Comparison of ENCODE assay signal across 8 cellular contexts in the genomic region with DNA sequence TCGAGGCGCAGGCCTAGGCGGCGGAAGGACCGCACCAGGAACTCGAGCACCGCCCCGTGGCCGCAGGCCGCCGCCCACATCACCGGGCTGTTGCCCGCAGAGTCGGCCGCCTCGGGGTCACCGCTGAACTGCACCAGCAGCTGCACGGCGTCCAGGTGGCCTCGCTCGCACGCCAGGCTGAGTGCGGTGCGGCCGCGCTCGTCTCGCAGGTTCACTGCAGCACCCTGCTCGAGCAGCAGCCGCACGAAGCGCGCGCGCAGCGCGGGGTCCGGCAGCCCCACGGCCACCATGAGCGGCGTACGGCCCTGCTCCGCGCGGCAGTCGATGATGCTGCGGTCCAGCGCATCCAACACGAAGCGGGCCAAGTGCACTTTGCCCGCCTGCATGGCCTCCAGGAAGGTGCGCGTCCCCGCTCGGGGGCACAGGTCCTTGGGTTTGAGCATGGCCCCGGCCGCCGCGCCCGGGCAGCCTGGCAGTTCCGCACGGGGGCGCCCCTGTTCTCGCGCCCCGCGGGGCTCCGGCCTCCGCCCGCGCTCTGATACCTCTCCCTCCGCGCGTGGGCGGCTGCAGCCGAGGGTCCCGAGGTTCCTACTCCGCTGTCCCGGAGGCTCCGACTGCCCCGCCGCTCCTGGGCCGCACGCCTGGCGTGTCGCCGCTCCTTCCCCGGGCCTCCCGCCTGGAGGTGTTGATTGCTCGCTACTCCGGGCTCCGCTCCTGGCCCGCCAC. TPM values are rescaled to one million over a fixed set of nuclear protein-coding genes. Genes with fewer than 3 reads are reported as not detected.
DNase-seq lines count a peak whose midpoint lies in the region; ATAC-seq and TF ChIP-seq lines count a peak whose summit lies in the region.

No MANE protein-coding gene starts in this region.

- no peaks in the 10 kb centered on the region for H3K9me3 Mint-ChIP-seq in activated naive CD4-positive, alpha-beta T cell treated with anti-CD3 and anti-CD28 coated beads, Interleukin-2, amount 50 U/mL, for 24 hours

- H3K9me3 ChIP-seq in HAP-1, result no peaks in the 10 kb centered on the region
- H3K9me3 ChIP-seq in right cardiac atrium (ENCODE audit: control insufficient read depth, low read length), result no peaks in the 10 kb centered on the region
- no peaks in the 10 kb centered on the region for H3K9me3 ChIP-seq in skeletal muscle tissue (ENCODE audit: control insufficient read depth in 3 of 3, low read length in 3 of 3)

- TF ChIP-seq CTCF in C4-2B (conservative IDR thresholded peaks at IDR 0.05) (peak; percentile 83), RWPE1 (conservative IDR thresholded peaks at IDR 0.05; ENCODE audit: low read depth) (peak; percentile 79)

- H3K4me3 Mint-ChIP-seq in activated naive CD4-positive, alpha-beta T cell treated with anti-CD3 and anti-CD28 coated beads, Interleukin-2, amount 50 U/mL, for 24 hours, result peak overlapping the region; percentile 71

- H3K27ac ChIP-seq in C4-2B (no peak overlapping the region; the same call in 1 of the 2 replicates), RWPE1 (no peak overlapping the region), right cardiac atrium (ENCODE audit: low read length) (no peak overlapping the region), skeletal muscle tissue (ENCODE audit: low read depth, low read length) (no peak overlapping the region)

- CTCF ChIA-PET in RWPE1 (lab: Yijun Ruan, JAX), result interaction anchor here (0.6 to 0.9 kb wide), 2 partner anchors 8 to 9 kb away, joined by 3 to 10 read pairs; no protein-coding TSS in a partner anchor

- H3K4me1 ChIP-seq in HAP-1 (peaks cover 12% of the 10 kb centered on the region), right cardiac atrium (ENCODE audit: control insufficient read depth, insufficient read depth, low read length) (no peaks in the 10 kb centered on the region), skeletal muscle tissue (ENCODE audit: control insufficient read depth in 3 of 3, insufficient read depth in 3 of 3, low read length in 3 of 3) (peaks cover 7 to 31% (median 18%) of the 10 kb centered on the region in 3 donors)

- no peaks in the 10 kb centered on the region for H3K4me1 Mint-ChIP-seq in activated naive CD4-positive, alpha-beta T cell treated with anti-CD3 and anti-CD28 coated beads, Interleukin-2, amount 50 U/mL, for 24 hours

- no peaks in the 10 kb centered on the region for H3K36me3 Mint-ChIP-seq in activated naive CD4-positive, alpha-beta T cell treated with anti-CD3 and anti-CD28 coated beads, Interleukin-2, amount 50 U/mL, for 24 hours

- H3K36me3 ChIP-seq in HAP-1 (replicated peaks), result no peaks in the 10 kb centered on the region
- no peaks in the 10 kb centered on the region for H3K36me3 ChIP-seq in skeletal muscle tissue (ENCODE audit: control insufficient read depth in 3 of 3, insufficient read depth in 3 of 3, low read length in 3 of 3)

- intact Hi-C loops in right cardiac atrium (cut with DNase I), result loop anchor here in 1 of 4 donors (10.0 kb wide), 1 partner anchor 132 kb away; no protein-coding TSS in a partner anchor

- H3K27me3 ChIP-seq in HAP-1 (ENCODE audit: low read depth) (no peaks in the 10 kb centered on the region), right cardiac atrium (ENCODE audit: control insufficient read depth, insufficient read depth) (no peaks in the 10 kb centered on the region), skeletal muscle tissue (ENCODE audit: control insufficient read depth in 3 of 3, insufficient read depth in 3 of 3, low read length in 3 of 3) (peaks cover 60 to 68% (median 62%) of the 10 kb centered on the region in 3 donors)

- in situ Hi-C loops in HAP-1 (cut with MboI; ENCODE audit: low sequenced_read_pairs), result no loop called here

- POLR2A ChIA-PET in RWPE1 (lab: Yijun Ruan, JAX; ENCODE audit: low non-redundant PET), result no interaction called here

- peaks cover 12% of the 10 kb centered on the region for H3K27me3 Mint-ChIP-seq in activated naive CD4-positive, alpha-beta T cell treated with anti-CD3 and anti-CD28 coated beads, Interleukin-2, amount 50 U/mL, for 24 hours

- H3K4me3 ChIP-seq in HAP-1 (peak overlapping the region; percentile 42), right cardiac atrium (ENCODE audit: low read length) (peak overlapping the region; percentile 32), skeletal muscle tissue (ENCODE audit: low read length in 3 of 3) (peak overlapping the region; percentile 48 to 73 (median 59))

- DNase-seq in HAP-1 (ENCODE audit: low spot score in 2 of 2) (peak; percentile 27 to 74), RWPE1 (ENCODE audit: low spot score) (peak; percentile 55), right cardiac atrium (peak in 2 of 3 donors; percentile 77 to 79), putamen (ENCODE audit: low spot score) (no peak)

- WGBS in right cardiac atrium, result 1% methylated on average over 93 of the region's 93 CpGs

- H3K27ac Mint-ChIP-seq in activated naive CD4-positive, alpha-beta T cell treated with anti-CD3 and anti-CD28 coated beads, Interleukin-2, amount 50 U/mL, for 24 hours, result no peak overlapping the region

- peak overlapping the region in 1 of 3 donors; percentile 54 for H3K9ac ChIP-seq in skeletal muscle tissue (ENCODE audit: low read depth in 1 of 3, low read length in 3 of 3)

- ATAC-seq in right cardiac atrium (peak; percentile 6 to 17), GM18502 (IDR thresholded peaks at IDR 0.05; ENCODE audit: poor library complexity, unreplicated experiment) (no peak)

RNA-seq across cellular contexts. Expression of a gene that starts 0.6 kb away (rescaled TPM):
- total RNA-seq in right cardiac atrium (1 to 10 TPM in 3 of 4 donors, under 1 TPM in 1; 0.42 to 5.0 (median 4.4) TPM), skeletal muscle tissue (not detected)
- 0.68 TPM for polyA plus RNA-seq in right cardiac atrium

RNA-seq across cellular contexts. Expression of a gene that starts 25.4 kb away (rescaled TPM):
- total RNA-seq in right cardiac atrium (10 to 100 TPM; 11.5 to 28.9 (median 21.7) TPM), skeletal muscle tissue (3.7 TPM)
- polyA plus RNA-seq in right cardiac atrium, result 18.5 TPM

RNA-seq across cellular contexts. Expression of a gene that starts 41.2 kb away (rescaled TPM):
- total RNA-seq in right cardiac atrium, result 100 to 1,000 TPM in 1 of 4 donors, 10 to 100 TPM in 3; 72.6 to 115 (median 74.1) TPM
- 47.3 TPM for polyA plus RNA-seq in right cardiac atrium
- 11.5 TPM for total RNA-seq in skeletal muscle tissue

RNA-seq across cellular contexts. Expression of a gene that starts 43.4 kb away (rescaled TPM):
- total RNA-seq in right cardiac atrium, result 10 to 100 TPM in 3 of 4 donors, 1 to 10 TPM in 1; 9.2 to 22.6 (median 16.8) TPM
- 13.0 TPM for polyA plus RNA-seq in right cardiac atrium
- 1.0 TPM for total RNA-seq in skeletal muscle tissue

RNA-seq across cellular contexts. Expression of a gene that starts 58.4 kb away (rescaled TPM):
- total RNA-seq in right cardiac atrium, result 100 to 1,000 TPM in 3 of 4 donors, 10 to 100 TPM in 1; 71.9 to 144 (median 131) TPM
- 99.7 TPM for polyA plus RNA-seq in right cardiac atrium
- total RNA-seq in skeletal muscle tissue, result 2.1 TPM
